39 cellular contexts compared by ENCODE assay signal in the genomic region with DNA sequence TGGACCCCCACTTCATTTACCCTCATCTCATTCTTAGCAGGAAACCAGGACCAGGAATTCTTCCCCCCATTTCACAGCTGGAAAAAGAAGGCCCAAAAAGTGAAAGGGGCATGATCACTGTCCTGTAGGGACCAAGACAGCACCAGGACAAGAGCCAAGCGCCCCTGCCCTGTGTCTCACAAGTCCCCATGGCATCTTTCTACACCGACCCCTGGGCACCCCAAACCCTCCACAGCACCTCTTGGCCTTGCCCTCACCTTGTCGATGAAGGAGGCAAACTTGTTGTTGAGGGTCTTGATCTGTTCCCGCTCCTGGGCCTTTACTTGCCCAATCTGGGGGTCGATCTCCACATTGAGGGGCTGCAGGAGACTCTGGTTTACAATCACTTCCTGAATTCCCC. TPM values are rescaled to one million over a fixed set of nuclear protein-coding genes. Genes with fewer than 3 reads are reported as not detected.
"Had no signal": no experiment of that assay in that cellular context is flagged by ENCODE, and none has a peak within 500 bp of the region (broad histone marks: within the 10 kb centered on the region; RNA-seq: fewer than 3 reads in every experiment).

No MANE protein-coding gene starts in this region.

- ATAC-seq: activated naive CD4-positive, alpha-beta T cell treated with anti-CD3 and anti-CD28 coated beads, Interleukin-2, amount 50 U/mL, for 72 hours; activated naive CD8-positive, alpha-beta T cell treated with anti-CD3 and anti-CD28 coated beads, Interleukin-2, amount 50 U/mL, for 24 hours; activated T-cell treated with anti-CD3 and anti-CD28 coated beads, Interleukin-2, amount 50 U/mL, for 4 hours; activated T-cell treated with anti-CD3 and anti-CD28 coated beads, Interleukin-2, amount 50 U/mL, for 72 hours; activated T-helper 17 cell treated with anti-CD3 and anti-CD28 coated beads, Interleukin-2, amount 50 U/mL, for 72 hours; body of pancreas had no signal

- H3K36me3 ChIP-seq: adrenal gland, ascending aorta, brain microvascular endothelial cell, breast epithelium, cardiac muscle cell had no signal

- DNase-seq: activated effector memory CD4-positive, alpha-beta T cell treated with anti-CD3 and anti-CD28 coated beads, Interleukin-2, amount 50 U/mL, for 16 hours; activated effector memory CD4-positive, alpha-beta T cell treated with Interleukin-2 at 50 U/mL for 16 hours; activated gamma-delta T cell; activated gamma-delta T cell treated with Interleukin-2 at 50 U/mL for 16 hours; activated naive CD4-positive, alpha-beta T cell; activated naive CD4-positive, alpha-beta T cell treated with anti-CD3 and anti-CD28 coated beads for 36 hours; activated naive CD4-positive, alpha-beta T cell treated with anti-CD3 and anti-CD28 coated beads, Interleukin-2, amount 10 ng/mL, durations not matched to agents 7 days and 5 days; activated naive CD4-positive, alpha-beta T cell treated with anti-CD3 and anti-CD28 coated beads, Interleukin-2, amount 50 U/mL, for 16 hours; activated naive CD4-positive, alpha-beta T cell treated with Interleukin-2 at 50 U/mL for 16 hours; activated naive CD8-positive, alpha-beta T cell treated with anti-CD3 and anti-CD28 coated beads for 36 hours; activated naive CD8-positive, alpha-beta T cell treated with anti-CD3 and anti-CD28 coated beads, Interleukin-2, amount 10 ng/mL, durations not matched to agents 7 days and 5 days; activated naive CD8-positive, alpha-beta T cell treated with anti-CD3 and anti-CD28 coated beads, Interleukin-2, amount 50 U/mL, for 24 hours; activated T-cell treated with anti-CD3 and anti-CD28 coated beads, Interleukin-2, amount 50 U/mL, for 1 hour; activated T-cell treated with anti-CD3 and anti-CD28 coated beads, Interleukin-2, amount 50 U/mL, for 24 hours; activated T-cell treated with anti-CD3 and anti-CD28 coated beads, Interleukin-2, amount 50 U/mL, for 4 hours; activated T-cell treated with anti-CD3 and anti-CD28 coated beads, Interleukin-2, amount 50 U/mL, for 48 hours; activated T-cell treated with anti-CD3 and anti-CD28 coated beads, Interleukin-2, amount 50 U/mL, for 72 hours; adrenal gland; amniotic stem cell; amygdala; anterior cingulate cortex; aorta; body of pancreas; brain microvascular endothelial cell; caudate nucleus; central memory CD4-positive, alpha-beta T cell; cerebellar nuclear complex had no signal

- H3K27ac ChIP-seq: adrenal gland, ascending aorta, body of pancreas, brain microvascular endothelial cell, breast epithelium, cardiac muscle cell had no signal

- H3K27me3 ChIP-seq: ascending aorta, body of pancreas, breast epithelium had no signal

- H3K9me3 ChIP-seq: adrenal gland, ascending aorta, body of pancreas, breast epithelium had no signal

- H3K4me3 ChIP-seq: adrenal gland, ascending aorta, body of pancreas, breast epithelium, cardiac muscle cell had no signal

- H3K4me1 ChIP-seq: adrenal gland, ascending aorta, body of pancreas, breast epithelium had no signal

RNA-seq across cellular contexts. Expression of a gene that starts 0.7 kb away (rescaled TPM):
- total RNA-seq: activated naive CD4-positive, alpha-beta T cell treated with anti-CD3 and anti-CD28 coated beads for 36 hours; activated naive CD4-positive, alpha-beta T cell treated with anti-CD3 and anti-CD28 coated beads, Interleukin-2, amount 50 U/mL, for 72 hours; activated naive CD8-positive, alpha-beta T cell treated with anti-CD3 and anti-CD28 coated beads for 36 hours; activated naive CD8-positive, alpha-beta T cell treated with anti-CD3 and anti-CD28 coated beads, Interleukin-2, amount 10 ng/mL, durations not matched to agents 7 days and 5 days; activated T-cell treated with anti-CD3 and anti-CD28 coated beads, Interleukin-2, amount 50 U/mL, for 4 hours; activated T-cell treated with anti-CD3 and anti-CD28 coated beads, Interleukin-2, amount 50 U/mL, for 72 hours; activated T-helper 1 cell treated with anti-CD3 and anti-CD28 coated beads, Interleukin-12 subunit alpha, Interleukin-12 subunit beta, Interleukin-2, Interleukin-4 antibody, amounts not matched to agents 30 ng/mL and 10 ng/mL and 1 ng/mL, durations not matched to agents 14 hours and 24 hours and 36 hours; activated T-helper 17 cell treated with anti-CD3 and anti-CD28 coated beads, Interleukin-2, amount 50 U/mL, for 72 hours; activated T-helper 2 cell treated with anti-CD3 and anti-CD28 coated beads, Interferon-gamma antibody, Interleukin-2, Interleukin-4, amounts not matched to agents 10 μg/mL and 5 μg/mL and 100 μg/mL, durations not matched to agents 14 hours and 24 hours and 36 hours; adrenal gland; aorta; ascending aorta; astrocyte; body of pancreas; breast epithelium; bronchial epithelial cell; cardiac muscle cell; cardiac septum; cerebellum; chondrocyte had no signal

RNA-seq across cellular contexts. Expression of a gene that starts 19.5 kb away (rescaled TPM):
- total RNA-seq: activated naive CD4-positive, alpha-beta T cell treated with anti-CD3 and anti-CD28 coated beads for 36 hours; activated naive CD8-positive, alpha-beta T cell treated with anti-CD3 and anti-CD28 coated beads for 36 hours; activated naive CD8-positive, alpha-beta T cell treated with anti-CD3 and anti-CD28 coated beads, Interleukin-2, amount 10 ng/mL, durations not matched to agents 7 days and 5 days; activated T-cell treated with anti-CD3 and anti-CD28 coated beads, Interleukin-2, amount 50 U/mL, for 4 hours; activated T-cell treated with anti-CD3 and anti-CD28 coated beads, Interleukin-2, amount 50 U/mL, for 72 hours; activated T-helper 17 cell treated with anti-CD3 and anti-CD28 coated beads, Interleukin-2, amount 50 U/mL, for 72 hours; activated T-helper 2 cell treated with anti-CD3 and anti-CD28 coated beads, Interferon-gamma antibody, Interleukin-2, Interleukin-4, amounts not matched to agents 10 μg/mL and 5 μg/mL and 100 μg/mL, durations not matched to agents 14 hours and 24 hours and 36 hours; adrenal gland; aorta; ascending aorta; body of pancreas; breast epithelium; cardiac muscle cell; cardiac septum; cerebellum; chondrocyte had no signal

RNA-seq across cellular contexts. Expression of a gene that starts 37.5 kb away (rescaled TPM):
- total RNA-seq: activated naive CD4-positive, alpha-beta T cell treated with anti-CD3 and anti-CD28 coated beads for 36 hours; activated naive CD4-positive, alpha-beta T cell treated with anti-CD3 and anti-CD28 coated beads, Interleukin-2, amount 50 U/mL, for 72 hours; activated naive CD8-positive, alpha-beta T cell treated with anti-CD3 and anti-CD28 coated beads, Interleukin-2, amount 10 ng/mL, durations not matched to agents 7 days and 5 days; activated T-cell treated with anti-CD3 and anti-CD28 coated beads, Interleukin-2, amount 50 U/mL, for 4 hours; activated T-helper 1 cell treated with anti-CD3 and anti-CD28 coated beads, Interleukin-12 subunit alpha, Interleukin-12 subunit beta, Interleukin-2, Interleukin-4 antibody, amounts not matched to agents 30 ng/mL and 10 ng/mL and 1 ng/mL, durations not matched to agents 14 hours and 24 hours and 36 hours; activated T-helper 17 cell treated with anti-CD3 and anti-CD28 coated beads, Interleukin-2, amount 50 U/mL, for 72 hours; activated T-helper 2 cell treated with anti-CD3 and anti-CD28 coated beads, Interferon-gamma antibody, Interleukin-2, Interleukin-4, amounts not matched to agents 10 μg/mL and 5 μg/mL and 100 μg/mL, durations not matched to agents 14 hours and 24 hours and 36 hours; aorta; ascending aorta; astrocyte; cardiac muscle cell; cardiac septum; cerebellum had no signal

RNA-seq across cellular contexts. Expression of a gene that starts 57.7 kb away (rescaled TPM):
- total RNA-seq: activated naive CD4-positive, alpha-beta T cell treated with anti-CD3 and anti-CD28 coated beads for 36 hours; activated naive CD8-positive, alpha-beta T cell treated with anti-CD3 and anti-CD28 coated beads, Interleukin-2, amount 10 ng/mL, durations not matched to agents 7 days and 5 days; activated T-helper 1 cell treated with anti-CD3 and anti-CD28 coated beads, Interleukin-12 subunit alpha, Interleukin-12 subunit beta, Interleukin-2, Interleukin-4 antibody, amounts not matched to agents 30 ng/mL and 10 ng/mL and 1 ng/mL, durations not matched to agents 14 hours and 24 hours and 36 hours; activated T-helper 2 cell treated with anti-CD3 and anti-CD28 coated beads, Interferon-gamma antibody, Interleukin-2, Interleukin-4, amounts not matched to agents 10 μg/mL and 5 μg/mL and 100 μg/mL, durations not matched to agents 14 hours and 24 hours and 36 hours; adrenal gland; aorta; ascending aorta; body of pancreas; cardiac muscle cell; cardiac septum; cerebellum had no signal
